In genomic region chr2:156182132-156182531, GRCh38 we compare ENCODE assay signal across 9 cellular contexts.
A peak's percentile ranks its signal among the peaks of the same experiment; 100 is the strongest.
DNase-seq lines count a peak whose midpoint lies in the region; ATAC-seq and TF ChIP-seq lines count a peak whose summit lies in the region.
"Had no signal": no experiment of that assay in that cellular context is flagged by ENCODE, and none has a peak within 500 bp of the region (broad histone marks: within the 10 kb centered on the region; RNA-seq: fewer than 3 reads in every experiment).

No MANE protein-coding gene starts in this region.

- no peak for TF ChIP-seq POLR2A in esophagus muscularis mucosa (IDR thresholded peaks at IDR 0.05; ENCODE audit: low read depth)

- 62% methylated on average over 2 of the region's 2 CpGs for WGBS in esophagus muscularis mucosa

- no peak for TF ChIP-seq CTCF in upper lobe of right lung (IDR thresholded peaks at IDR 0.05)
- no peak for TF ChIP-seq CTCF in esophagus muscularis mucosa (IDR thresholded peaks at IDR 0.05)
- no peak for TF ChIP-seq CTCF in right atrium auricular region (IDR thresholded peaks at IDR 0.05)

- peak; percentile 44 for DNase-seq in NCI-H146 (lab: John Stamatoyannopoulos, UW)
- DNase-seq in SKM-1 (lab: John Stamatoyannopoulos, UW; ENCODE audit: unreplicated experiment) = peak; percentile 19
- DNase-seq in left colon = peak in 1 of 2 donors; percentile 63
- DNase-seq in upper lobe of right lung = no peak
- DNase-seq in esophagus muscularis mucosa (ENCODE audit: extremely low spot score) = no peak
- DNase-seq in right atrium auricular region (ENCODE audit: low spot score) = no peak
- DNase-seq: activated T-cell treated with anti-CD3 and anti-CD28 coated beads, Interleukin-2, amount 50 U/mL, for 48 hours; central memory CD4-positive, alpha-beta T cell had no signal

- no peak for TF ChIP-seq EP300 in esophagus muscularis mucosa (IDR thresholded peaks at IDR 0.05)

- H3K4me3 ChIP-seq in upper lobe of right lung = no peak overlapping the region
- no peak overlapping the region for H3K4me3 ChIP-seq in esophagus muscularis mucosa
- no peak overlapping the region for H3K4me3 ChIP-seq in right atrium auricular region

- H3K27me3 ChIP-seq in upper lobe of right lung = no peaks in the 10 kb centered on the region
- no peaks in the 10 kb centered on the region for H3K27me3 ChIP-seq in esophagus muscularis mucosa
- H3K27me3 ChIP-seq in right atrium auricular region = no peaks in the 10 kb centered on the region

- H3K27ac ChIP-seq in upper lobe of right lung (no peak overlapping the region), esophagus muscularis mucosa (replicated peaks in 1 of 4) (no peak overlapping the region), right atrium auricular region (no peak overlapping the region)

- no peaks in the 10 kb centered on the region for H3K36me3 ChIP-seq in upper lobe of right lung
- H3K36me3 ChIP-seq in esophagus muscularis mucosa = no peaks in the 10 kb centered on the region
- H3K36me3 ChIP-seq in right atrium auricular region = no peaks in the 10 kb centered on the region

- H3K4me1 ChIP-seq in upper lobe of right lung (no peaks in the 10 kb centered on the region), esophagus muscularis mucosa (no peaks in the 10 kb centered on the region), right atrium auricular region (no peaks in the 10 kb centered on the region)

- no peaks in the 10 kb centered on the region for H3K9me3 ChIP-seq in upper lobe of right lung
- H3K9me3 ChIP-seq in esophagus muscularis mucosa = no peaks in the 10 kb centered on the region
- H3K9me3 ChIP-seq in right atrium auricular region = no peaks in the 10 kb centered on the region

- intact Hi-C loops in left colon (cut with DNase I, micrococcal nuclease) = no loop called here
- intact Hi-C loops in upper lobe of right lung (cut with DNase I) = no loop called here
- intact Hi-C loops in esophagus muscularis mucosa (cut with DNase I) = no loop called here

- ATAC-seq in left colon = peak; percentile 97
- peak; percentile 95 for ATAC-seq in upper lobe of right lung
- ATAC-seq in GM21528 (IDR thresholded peaks at IDR 0.05; ENCODE audit: low FRiP score, unreplicated experiment) = no peak

Comparison
In these comparisons a context has a peak if more than half of its experiments do, and no peak if none do; other contexts are left out.
1. DNase-seq: peak in NCI-H146 (single experiment) and SKM-1 (single experiment); none in upper lobe of right lung (single experiment), esophagus muscularis mucosa (single experiment) and right atrium auricular region (single experiment).